28 cellular contexts compared by ENCODE assay signal in genomic region chr1:174142836-174143235, GRCh38.
"Had no signal": no experiment of that assay in that cellular context is flagged by ENCODE, and none has a peak within 500 bp of the region (broad histone marks: within the 10 kb centered on the region; RNA-seq: fewer than 3 reads in every experiment).

No MANE protein-coding gene starts in this region.

- DNase-seq: colonic mucosa; cortex of kidney; dermis blood vessel endothelial cell; dorsolateral prefrontal cortex; effector CD4-positive, alpha-beta T cell; effector CD8-positive, alpha-beta T cell; effector memory CD4-positive, alpha-beta T cell; effector memory CD8-positive, alpha-beta T cell; endodermal cell; erythroblast; esophagus squamous epithelium; foreskin fibroblast; foreskin keratinocyte; foreskin melanocyte; gastrocnemius medialis; glutamatergic neuron; head of caudate nucleus; heart left ventricle; heart right ventricle had no signal

- H3K27me3 ChIP-seq: colonic mucosa, dorsolateral prefrontal cortex, esophagus muscularis mucosa, esophagus squamous epithelium, gastrocnemius medialis, gastroesophageal sphincter, heart left ventricle, heart right ventricle had no signal

- FAIRE-seq: colon, endometrium, endothelial cell of umbilical vein, frontal cortex had no signal

- H3K27ac ChIP-seq: colonic mucosa, coronary artery, dorsolateral prefrontal cortex, epithelial cell of prostate, esophagus muscularis mucosa, esophagus squamous epithelium, foreskin keratinocyte, gastrocnemius medialis, gastroesophageal sphincter, heart left ventricle, heart right ventricle had no signal

- H3K4me1 ChIP-seq: colonic mucosa, esophagus muscularis mucosa, esophagus squamous epithelium, foreskin keratinocyte, gastrocnemius medialis, gastroesophageal sphincter, heart right ventricle had no signal

- H3K36me3 ChIP-seq: colonic mucosa, esophagus muscularis mucosa, esophagus squamous epithelium, gastrocnemius medialis, gastroesophageal sphincter, heart left ventricle, heart right ventricle had no signal

- H3K4me3 ChIP-seq: colonic mucosa, coronary artery, dorsolateral prefrontal cortex, esophagus muscularis mucosa, esophagus squamous epithelium, gastrocnemius medialis, gastroesophageal sphincter, heart left ventricle, heart right ventricle had no signal

- ATAC-seq: effector memory CD8-positive, alpha-beta T cell; esophagus mucosa; foreskin keratinocyte; gastrocnemius medialis; gastroesophageal sphincter; heart left ventricle; heart right ventricle had no signal

- H3K9me3 ChIP-seq: colonic mucosa, esophagus muscularis mucosa, esophagus squamous epithelium, gastrocnemius medialis, gastroesophageal sphincter had no signal
